In the genomic region with DNA sequence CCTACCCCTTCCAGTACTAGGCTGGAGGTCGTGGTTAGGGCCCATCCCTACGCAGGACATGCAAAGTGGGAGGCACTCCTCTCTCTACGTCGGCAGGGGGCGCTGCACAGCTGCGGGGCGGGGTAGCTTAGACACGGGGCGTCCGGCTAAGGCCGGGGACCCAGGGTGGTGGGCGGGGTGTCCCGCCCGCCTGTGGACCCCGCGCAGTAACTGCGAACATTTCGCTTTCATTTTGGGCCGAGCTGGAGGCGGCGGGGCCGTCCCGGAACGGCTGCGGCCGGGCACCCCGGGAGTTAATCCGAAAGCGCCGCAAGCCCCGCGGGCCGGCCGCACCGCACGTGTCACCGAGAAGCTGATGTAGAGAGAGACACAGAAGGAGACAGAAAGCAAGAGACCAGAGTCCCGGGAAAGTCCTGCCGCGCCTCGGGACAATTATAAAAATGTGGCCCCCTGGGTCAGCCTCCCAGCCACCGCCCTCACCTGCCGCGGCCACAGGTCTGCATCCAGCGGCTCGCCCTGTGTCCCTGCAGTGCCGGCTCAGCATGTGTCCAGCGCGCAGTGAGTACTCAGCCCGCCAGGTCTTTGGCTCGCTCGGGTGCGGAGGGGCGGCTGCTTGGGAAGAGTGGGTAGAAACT, we compare ENCODE assay signal across 8 cellular contexts. TPM values are rescaled to one million over a fixed set of nuclear protein-coding genes. Genes with fewer than 3 reads are reported as not detected.
DNase-seq lines count a peak whose midpoint lies in the region; ATAC-seq, FAIRE-seq and TF ChIP-seq lines count a peak whose summit lies in the region.

Gene IL12A (plus strand): TSS at position 219 of the 635 bp plus-strand sequence.

- H3K4me3 Mint-ChIP-seq in activated naive CD8-positive, alpha-beta T cell treated with anti-CD3 and anti-CD28 coated beads for 36 hours, result peak within 1 kb of the TSS; percentile 72

- H4K20me1 ChIP-seq in SK-N-SH (ENCODE audit: insufficient read depth), result no peaks in the 10 kb centered on the region

- H3K79me2 ChIP-seq in SK-N-SH (ENCODE audit: insufficient read depth), result no peaks in the 10 kb centered on the region

- H3K9me3 Mint-ChIP-seq in activated naive CD8-positive, alpha-beta T cell treated with anti-CD3 and anti-CD28 coated beads for 36 hours, result no peaks in the 10 kb centered on the region

- WGBS in HUES64, result 1% methylated on average over 54 of the region's 54 CpGs
- WGBS in SK-N-SH (ENCODE audit: low lambda C conversion rate), result 2% methylated on average over 35 of the region's 54 CpGs
- WGBS in heart right ventricle, 2 donors, result 0 to 1% methylated on average over 54 of the region's 54 CpGs
- WGBS in prostate gland, result under 1% methylated on average over 48 of the region's 54 CpGs

- intact Hi-C loops in heart right ventricle (cut with DNase I) (loop anchor here in 6 of 10 donors (5.0 kb wide), 3 partner anchors 96 to 161 kb away; no protein-coding TSS in a partner anchor), prostate gland (cut with DNase I) (no loop called here)

- no peaks in the 10 kb centered on the region for H3K9me2 ChIP-seq in SK-N-SH

- TF ChIP-seq CTCF in SK-N-SH (IDR thresholded peaks at IDR 0.05), result peak; percentile 97
- peak; percentile 78 to 99 (median 96) for TF ChIP-seq CTCF in heart right ventricle (IDR thresholded peaks at IDR 0.05)
- TF ChIP-seq CTCF in prostate gland (IDR thresholded peaks at IDR 0.05), result peak; percentile 70 to 83 (median 72)

- TF ChIP-seq RAD21 in SK-N-SH (IDR thresholded peaks at IDR 0.05; ENCODE audit: low read length), result peak; percentile 50

- CTCF ChIA-PET in SK-N-SH (lab: Yijun Ruan, JAX), result interaction anchor here (0.7 to 15.7 kb wide), 50 partner anchors 12 to 724 kb away, joined by 3 to 228 read pairs (median 5); partner anchors contain the start of gene SCHIP1

- FAIRE-seq in urothelium cell line (lab: Jason Lieb, UNC), result no peak

- H3K27ac Mint-ChIP-seq in activated naive CD8-positive, alpha-beta T cell treated with anti-CD3 and anti-CD28 coated beads for 36 hours, result no peak within 1 kb of the TSS

- H3K4me3 ChIP-seq in HUES64 (ENCODE audit: low read length) (peak within 1 kb of the TSS; percentile 62), SK-N-SH (ENCODE audit: low read depth in 2 of 2, low read length in 1 of 2) (peak within 1 kb of the TSS; percentile 71 to 87), heart right ventricle (peak within 1 kb of the TSS; percentile 43 to 86 (median 78)), prostate gland (peak within 1 kb of the TSS; percentile 42 to 48)

- ATAC-seq in GM21526 (IDR thresholded peaks at IDR 0.05; ENCODE audit: low FRiP score, unreplicated experiment), result peak; percentile 93
- peak; percentile 94 to 98 (median 97) for ATAC-seq in heart right ventricle

- H2AFZ ChIP-seq in SK-N-SH (ENCODE audit: low read depth), result peak within 1 kb of the TSS; percentile 97

- peaks cover 10% of the 10 kb centered on the region for H3K27me3 Mint-ChIP-seq in activated naive CD8-positive, alpha-beta T cell treated with anti-CD3 and anti-CD28 coated beads for 36 hours

- H3K27ac ChIP-seq in HUES64 (ENCODE audit: low read depth, low read length) (no peak within 1 kb of the TSS), SK-N-SH (ENCODE audit: low read depth in 2 of 2, low read length in 1 of 2) (no peak within 1 kb of the TSS), heart right ventricle (peak within 1 kb of the TSS in 6 of 10 donors; percentile 17 to 71 (median 36)), prostate gland (no peak within 1 kb of the TSS)

- peaks cover 3% of the 10 kb centered on the region; the same call in 1 of the 2 replicates for H3K9me3 ChIP-seq in HUES64 (ENCODE audit: insufficient read depth, low read depth, low read length)
- H3K9me3 ChIP-seq in SK-N-SH, result no peaks in the 10 kb centered on the region
- H3K9me3 ChIP-seq in heart right ventricle, result peaks cover 0 to 7% (median 0%) of the 10 kb centered on the region in 11 donors
- H3K9me3 ChIP-seq in prostate gland, result no peaks in the 10 kb centered on the region

- TF ChIP-seq EP300 in SK-N-SH (IDR thresholded peaks at IDR 0.05; ENCODE audit: borderline replicate concordance in 1 of 2, low read depth in 1 of 2, low read length in 1 of 2), result no peak

- peaks cover 15% of the 10 kb centered on the region for H3K27me3 ChIP-seq in HUES64 (ENCODE audit: insufficient read depth, low read length)
- no peaks in the 10 kb centered on the region for H3K27me3 ChIP-seq in SK-N-SH (ENCODE audit: insufficient read depth)
- H3K27me3 ChIP-seq in heart right ventricle, result no peaks in the 10 kb centered on the region
- H3K27me3 ChIP-seq in prostate gland (replicated peaks; ENCODE audit: insufficient read depth), result no peaks in the 10 kb centered on the region

- H3K36me3 ChIP-seq in HUES64 (ENCODE audit: insufficient read depth, low read length) (no peaks in the 10 kb centered on the region), SK-N-SH (replicated peaks in 1 of 2; ENCODE audit: control insufficient read depth in 1 of 2, insufficient read depth in 2 of 2, low read length in 1 of 2) (no peaks in the 10 kb centered on the region), heart right ventricle (peaks cover 0 to 2% (median 0%) of the 10 kb centered on the region in 9 donors), prostate gland (no peaks in the 10 kb centered on the region)

- DNase-seq in Daoy (ENCODE audit: low read depth), result peak; percentile 91
- DNase-seq in SK-N-SH, result peak; percentile 92
- DNase-seq in activated naive CD8-positive, alpha-beta T cell treated with anti-CD3 and anti-CD28 coated beads for 36 hours, result peak; percentile 88
- DNase-seq in heart right ventricle, result peak; percentile 81 to 85
- peak; percentile 62 for DNase-seq in prostate gland (ENCODE audit: low spot score)
- peak; percentile 79 for DNase-seq in urothelium cell line (ENCODE audit: low spot score)

- no peaks in the 10 kb centered on the region for H3K36me3 Mint-ChIP-seq in activated naive CD8-positive, alpha-beta T cell treated with anti-CD3 and anti-CD28 coated beads for 36 hours

- peaks cover 14% of the 10 kb centered on the region for H3K4me1 Mint-ChIP-seq in activated naive CD8-positive, alpha-beta T cell treated with anti-CD3 and anti-CD28 coated beads for 36 hours

- H3K9ac ChIP-seq in HUES64 (ENCODE audit: low read depth, low read length), result peak within 1 kb of the TSS; percentile 58; the same call in 1 of the 2 replicates
- H3K9ac ChIP-seq in SK-N-SH, result peak within 1 kb of the TSS; percentile 71

- no peak for TF ChIP-seq POLR2A in prostate gland (IDR thresholded peaks at IDR 0.05)

- H3K4me1 ChIP-seq in HUES64 (ENCODE audit: insufficient read depth, low read length) (peaks cover 9% of the 10 kb centered on the region; the same call in 1 of the 2 replicates), SK-N-SH (ENCODE audit: control insufficient read depth in 1 of 2, insufficient read depth in 2 of 2, low read depth in 1 of 2, low read length in 1 of 2) (peaks cover 0 to 5% of the 10 kb centered on the region in 2 experiments; a peak in 1 of 4 replicates), heart right ventricle (peaks cover 0 to 20% (median 10%) of the 10 kb centered on the region in 9 donors), prostate gland (replicated peaks) (no peaks in the 10 kb centered on the region)

- POLR2A ChIA-PET in SK-N-SH (lab: Yijun Ruan, JAX), result no interaction called here

- peaks cover 4% of the 10 kb centered on the region for H3F3A ChIP-seq in SK-N-SH (replicated peaks; ENCODE audit: insufficient read depth)

- peak within 1 kb of the TSS; percentile 92 for H3K4me2 ChIP-seq in SK-N-SH

TF ChIP-seq in SK-N-SH, 30 proteins besides CTCF, POLR2A, EP300 and RAD21:
- no peak for TF ChIP-seq REST (IDR thresholded peaks at IDR 0.05; ENCODE audit: low read depth, low read length)
- TF ChIP-seq SMC3 (IDR thresholded peaks at IDR 0.05; ENCODE audit: low read depth, low read length), result peak; percentile 47
- no peak for TF ChIP-seq FOXM1 (IDR thresholded peaks at IDR 0.05; ENCODE audit: low read depth)
- peak; percentile 57; the same call in 1 of the 2 replicates for TF ChIP-seq MXI1 (IDR thresholded peaks at IDR 0.05; ENCODE audit: low read depth, low read length)

RNA-seq across cellular contexts. Expression of gene IL12A, which starts in this region (rescaled TPM):
- 0.51 TPM in 1 of 2 replicates, not detected in the other for total RNA-seq in Daoy (2014; rRNA removed; shearing (Covaris generic))
- polyA plus RNA-seq in HUES64 (2013, experiment 1 of 2), result 0.50 TPM
- polyA plus RNA-seq in HUES64 (2013, experiment 2 of 2), result 0.44 TPM
- polyA plus RNA-seq in SK-N-SH (2012; rRNA removed), result 0.97 and 1.9 TPM in 2 replicates
- 0.84 and 1.0 TPM in 2 replicates for polyA plus RNA-seq in SK-N-SH (2012; cell fraction: cytosol; rRNA removed)
- polyA plus RNA-seq in SK-N-SH (2012; cell fraction: nucleus; rRNA removed), result 2.3 and 2.7 TPM in 2 replicates
- total RNA-seq in activated naive CD8-positive, alpha-beta T cell treated with anti-CD3 and anti-CD28 coated beads for 36 hours, result under 1 TPM; 0.20 to 0.41 TPM
- 1 to 10 TPM in 5 of 10 donors, under 1 TPM in 5; 0.53 to 2.3 (median 1.1) TPM for total RNA-seq in heart right ventricle
- polyA plus RNA-seq in heart right ventricle, result under 1 TPM in 1 of 2 donors, not detected in 1; 0.65 TPM
- total RNA-seq in prostate gland, result 1 to 10 TPM; 1.3 TPM

Comparison
In these comparisons a context has a peak if more than half of its experiments do, and no peak if none do; other contexts are left out.
1. Peak in DNase-seq in Daoy; RNA of the gene not detected or under 1 TPM.
2. Peak in DNase-seq in activated naive CD8-positive, alpha-beta T cell treated with anti-CD3 and anti-CD28 coated beads for 36 hours; RNA of the gene not detected or under 1 TPM.
3. H3K27ac ChIP-seq: peak in heart right ventricle (6 of 10); none in HUES64 (single experiment), SK-N-SH (0 of 2) and prostate gland (0 of 2).
4. Peak in every context shown above with its lines, with median percentiles within 50 percentile points of each other: DNase-seq, H3K4me3 ChIP-seq and CTCF ChIP-seq.